Comparison of ENCODE assay signal across 15 cellular contexts in the genomic region with DNA sequence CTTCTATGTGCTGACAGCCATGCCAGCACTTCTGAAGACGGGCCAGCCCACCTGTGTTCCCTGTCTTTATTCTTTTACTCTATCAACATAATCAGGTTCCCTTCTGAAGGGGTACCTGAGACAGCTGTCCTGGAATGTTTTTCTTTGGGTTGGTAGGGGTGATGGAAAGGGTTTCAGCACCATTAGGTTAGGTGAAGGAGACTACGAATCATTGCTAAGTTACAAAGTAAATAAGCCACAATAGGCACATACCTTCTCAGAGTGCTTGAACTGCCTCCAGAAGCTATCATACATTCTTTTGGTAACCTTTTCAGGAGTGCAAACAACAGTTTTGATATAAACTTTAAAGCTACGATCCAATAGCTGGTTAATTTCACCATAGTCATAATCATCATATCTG.
DNase-seq lines count a peak whose midpoint lies in the region; ATAC-seq and TF ChIP-seq lines count a peak whose summit lies in the region.
"Had no signal": no experiment of that assay in that cellular context is flagged by ENCODE, and none has a peak within 500 bp of the region (broad histone marks: within the 10 kb centered on the region; RNA-seq: fewer than 3 reads in every experiment).

No MANE protein-coding gene starts in this region.

- H3K27me3 ChIP-seq in gastroesophageal sphincter (no peaks in the 10 kb centered on the region), vagina (no peaks in the 10 kb centered on the region)
- H3K27me3 ChIP-seq: SJCRH30 had no signal

- intact Hi-C loops in activated B cell treated with CpG ODN at 0.5 μM for 24 hours (cut with micrococcal nuclease) (no loop called here), vagina (cut with DNase I) (no loop called here)

- no peak overlapping the region for H3K4me3 Mint-ChIP-seq in activated B cell treated with CpG ODN at 0.5 μM for 24 hours
- H3K4me3 Mint-ChIP-seq: B cell; CD4-positive, alpha-beta memory T cell had no signal

- TF ChIP-seq CTCF in activated B cell treated with CpG ODN at 0.5 μM for 24 hours (IDR thresholded peaks at IDR 0.05): no peak
- TF ChIP-seq CTCF in gastroesophageal sphincter (IDR thresholded peaks at IDR 0.05): no peak
- no peak for TF ChIP-seq CTCF in vagina (IDR thresholded peaks at IDR 0.05)

- CTCF ChIA-PET in activated B cell treated with CpG ODN at 0.5 μM for 24 hours (lab: Charles Lee): no interaction called here

- H3K36me3 Mint-ChIP-seq in activated B cell treated with CpG ODN at 0.5 μM for 24 hours (ENCODE audit: low read depth): peaks cover 67% of the 10 kb centered on the region

- DNase-seq in activated B cell treated with CpG ODN at 0.5 μM for 24 hours: no peak
- peak; percentile 60 for DNase-seq in kidney tubule cell (ENCODE audit: low spot score)
- DNase-seq in renal cortical epithelial cell (ENCODE audit: low read depth): peak; percentile 77
- DNase-seq in vagina (ENCODE audit: extremely low spot score in 2 of 2): no peak
- no peak for DNase-seq in T-helper 1 cell
- DNase-seq: CD4-positive, alpha-beta memory T cell; Karpas-422; NCI-H187 treated with DMSO at 0.1 percent for 48 hours; NCI-H446 treated with DMSO at 0.1 percent for 48 hours; NCI-H774; SJCRH30 had no signal

- H3K36me3 ChIP-seq in gastroesophageal sphincter (peaks cover 6 to 97% of the 10 kb centered on the region in 2 donors), vagina (peaks cover 0 to 84% of the 10 kb centered on the region in 2 donors)

- H3K4me1 Mint-ChIP-seq in activated B cell treated with CpG ODN at 0.5 μM for 24 hours: no peaks in the 10 kb centered on the region
- H3K4me1 Mint-ChIP-seq: B cell had no signal

- no peaks in the 10 kb centered on the region for H3K27me3 Mint-ChIP-seq in activated B cell treated with CpG ODN at 0.5 μM for 24 hours
- H3K27me3 Mint-ChIP-seq: B cell; CD4-positive, alpha-beta memory T cell had no signal

- TF ChIP-seq POLR2A in gastroesophageal sphincter (IDR thresholded peaks at IDR 0.05) (no peak), vagina (IDR thresholded peaks at IDR 0.05) (no peak)

- peaks cover 0 to 15% (median 0%) of the 10 kb centered on the region in 3 donors for H3K4me1 ChIP-seq in gastroesophageal sphincter
- no peaks in the 10 kb centered on the region for H3K4me1 ChIP-seq in vagina
- H3K4me1 ChIP-seq: SJCRH30 had no signal

- no peaks in the 10 kb centered on the region for H3K9me3 Mint-ChIP-seq in activated B cell treated with CpG ODN at 0.5 μM for 24 hours

- no peak for ATAC-seq in activated B cell treated with CpG ODN at 0.5 μM for 24 hours (ENCODE audit: low read depth)
- ATAC-seq in gastroesophageal sphincter: no peak
- no peak for ATAC-seq in HG03280 (IDR thresholded peaks at IDR 0.05; ENCODE audit: unreplicated experiment)
- no peak for ATAC-seq in HG03439 (IDR thresholded peaks at IDR 0.05; ENCODE audit: unreplicated experiment)

- H3K27ac ChIP-seq in gastroesophageal sphincter: peak overlapping the region in 3 of 4 donors; percentile 1 to 56 (median 1)
- no peak overlapping the region for H3K27ac ChIP-seq in vagina
- H3K27ac ChIP-seq: SJCRH30 had no signal

- WGBS in gastroesophageal sphincter (ENCODE audit: low coverage in 1 of 2), 2 donors: 46 to 74% methylated on average over 3 of the region's 3 CpGs

- peak overlapping the region; percentile 25 for H3K27ac Mint-ChIP-seq in activated B cell treated with CpG ODN at 0.5 μM for 24 hours
- H3K27ac Mint-ChIP-seq: B cell had no signal

- TF ChIP-seq EP300 in gastroesophageal sphincter (IDR thresholded peaks at IDR 0.05): no peak

- H3K9me3 ChIP-seq in gastroesophageal sphincter (no peaks in the 10 kb centered on the region), vagina (no peaks in the 10 kb centered on the region)
- H3K9me3 ChIP-seq: SJCRH30 had no signal

- H3K4me3 ChIP-seq in gastroesophageal sphincter (no peak overlapping the region), vagina (no peak overlapping the region)
- H3K4me3 ChIP-seq: SJCRH30 had no signal

- POLR2A ChIA-PET in activated B cell treated with CpG ODN at 0.5 μM for 24 hours (lab: Charles Lee): no interaction called here

Comparison
In these comparisons a context has a peak if more than half of its experiments do, and no peak if none do; other contexts are left out.
1. DNase-seq: peak in kidney tubule cell (single experiment) and renal cortical epithelial cell (single experiment); none in activated B cell treated with CpG ODN at 0.5 μM for 24 hours (single experiment), vagina (0 of 2) and T-helper 1 cell (0 of 5).